10 cellular contexts compared by ENCODE assay signal in the genomic region with DNA sequence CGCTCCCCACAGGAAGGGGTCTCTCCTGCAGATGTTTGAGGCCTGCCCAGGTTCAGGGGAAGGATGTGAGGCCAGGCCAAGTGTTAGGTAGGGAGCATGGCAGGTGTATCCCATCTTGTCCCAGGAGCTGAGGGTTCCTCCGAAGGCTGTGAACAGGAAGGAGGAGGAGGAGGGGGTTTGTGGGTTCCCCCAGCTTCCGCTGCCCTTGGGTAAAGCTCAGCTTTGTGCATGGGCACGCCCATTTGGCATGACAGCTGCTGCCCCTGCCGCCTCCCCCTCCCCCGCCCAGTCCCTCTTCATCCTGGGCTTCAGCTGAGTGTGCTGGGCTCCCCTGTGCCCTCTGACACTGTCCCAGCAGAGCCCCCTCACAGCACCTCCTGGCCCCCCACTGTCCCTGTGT. TPM values are rescaled to one million over a fixed set of nuclear protein-coding genes. Genes with fewer than 3 reads are reported as not detected.
A peak's percentile ranks its signal among the peaks of the same experiment; 100 is the strongest.
DNase-seq lines count a peak whose midpoint lies in the region; ATAC-seq lines count a peak whose summit lies in the region.
"Had no signal": no experiment of that assay in that cellular context is flagged by ENCODE, and none has a peak within 500 bp of the region (broad histone marks: within the 10 kb centered on the region; RNA-seq: fewer than 3 reads in every experiment).

No MANE protein-coding gene starts in this region.

- ATAC-seq in activated CD8-positive, alpha-beta T cell treated with anti-CD3 and anti-CD28 coated beads, Interleukin-2, amount 10 ng/mL, durations not matched to agents 7 days and 5 days = peak; percentile 45
- no peak for ATAC-seq in GM19035 (IDR thresholded peaks at IDR 0.05; ENCODE audit: unreplicated experiment)
- no peak for ATAC-seq in GM18867 (IDR thresholded peaks at IDR 0.05; ENCODE audit: unreplicated experiment)
- no peak for ATAC-seq in GM21737 (IDR thresholded peaks at IDR 0.05; ENCODE audit: unreplicated experiment)

- peak overlapping the region; percentile 91 for H3K27ac Mint-ChIP-seq in activated CD8-positive, alpha-beta T cell treated with anti-CD3 and anti-CD28 coated beads, Interleukin-2, amount 10 ng/mL, durations not matched to agents 7 days and 5 days
- H3K27ac Mint-ChIP-seq: nephron had no signal

- peaks cover 39% of the 10 kb centered on the region for H3K4me1 Mint-ChIP-seq in activated CD8-positive, alpha-beta T cell treated with anti-CD3 and anti-CD28 coated beads, Interleukin-2, amount 10 ng/mL, durations not matched to agents 7 days and 5 days (ENCODE audit: low read depth)

- peaks cover 7% of the 10 kb centered on the region for H3K9me3 Mint-ChIP-seq in activated CD8-positive, alpha-beta T cell treated with anti-CD3 and anti-CD28 coated beads, Interleukin-2, amount 10 ng/mL, durations not matched to agents 7 days and 5 days (ENCODE audit: insufficient read depth)

- POLR2A ChIA-PET in activated CD8-positive, alpha-beta T cell treated with anti-CD3 and anti-CD28 coated beads, Interleukin-2, amount 10 ng/mL, durations not matched to agents 7 days and 5 days (lab: Charles Lee) = interaction anchor here (0.6 to 2.7 kb wide), 6 partner anchors 25 to 516 kb away, joined by 3 to 42 read pairs (median 4); no protein-coding TSS in a partner anchor

- peaks cover 10% of the 10 kb centered on the region for H3K36me3 Mint-ChIP-seq in activated CD8-positive, alpha-beta T cell treated with anti-CD3 and anti-CD28 coated beads, Interleukin-2, amount 10 ng/mL, durations not matched to agents 7 days and 5 days (ENCODE audit: low read depth)

- DNase-seq in stimulated activated naive CD4-positive, alpha-beta T cell (lab: John Stamatoyannopoulos, UW) = peak in 4 of 6 experiments; percentile 20 to 32 (median 26)
- DNase-seq in stimulated activated naive CD4-positive, alpha-beta T cell treated with Interleukin-2 at 50 U/mL for 16 hours (lab: John Stamatoyannopoulos, UW) = no peak
- DNase-seq in activated CD8-positive, alpha-beta T cell treated with anti-CD3 and anti-CD28 coated beads, Interleukin-2, amount 10 ng/mL, durations not matched to agents 7 days and 5 days = peak; percentile 76
- DNase-seq in effector CD4-positive, alpha-beta T cell = peak; percentile 11
- DNase-seq in hypothalamus (lab: John Stamatoyannopoulos, UW) = no peak
- DNase-seq: trophoblast cell had no signal

- H3K27me3 Mint-ChIP-seq in activated CD8-positive, alpha-beta T cell treated with anti-CD3 and anti-CD28 coated beads, Interleukin-2, amount 10 ng/mL, durations not matched to agents 7 days and 5 days (ENCODE audit: low read depth) = no peaks in the 10 kb centered on the region

- CTCF ChIA-PET in activated CD8-positive, alpha-beta T cell treated with anti-CD3 and anti-CD28 coated beads, Interleukin-2, amount 10 ng/mL, durations not matched to agents 7 days and 5 days (lab: Charles Lee) = interaction anchor here (0.7 to 2.0 kb wide), 7 partner anchors 10 to 121 kb away, joined by 3 to 14 read pairs (median 3); no protein-coding TSS in a partner anchor

- peak overlapping the region; percentile 51 for H3K4me3 Mint-ChIP-seq in activated CD8-positive, alpha-beta T cell treated with anti-CD3 and anti-CD28 coated beads, Interleukin-2, amount 10 ng/mL, durations not matched to agents 7 days and 5 days
- H3K4me3 Mint-ChIP-seq: nephron had no signal

RNA-seq across cellular contexts. Expression of a gene that starts 25.5 kb away (rescaled TPM):
- under 1 TPM; 0.95 to 0.97 TPM for total RNA-seq in activated CD8-positive, alpha-beta T cell treated with anti-CD3 and anti-CD28 coated beads, Interleukin-2, amount 10 ng/mL, durations not matched to agents 7 days and 5 days

Comparison
In these comparisons a context has a peak if more than half of its experiments do, and no peak if none do; other contexts are left out.
1. DNase-seq: peak in stimulated activated naive CD4-positive, alpha-beta T cell (4 of 6), activated CD8-positive, alpha-beta T cell treated with anti-CD3 and anti-CD28 coated beads, Interleukin-2, amount 10 ng/mL, durations not matched to agents 7 days and 5 days (single experiment) and effector CD4-positive, alpha-beta T cell (single experiment); none in stimulated activated naive CD4-positive, alpha-beta T cell treated with Interleukin-2 at 50 U/mL for 16 hours (single experiment) and hypothalamus (0 of 51).